ENCODE assay signal across 19 cellular contexts in the genomic region with DNA sequence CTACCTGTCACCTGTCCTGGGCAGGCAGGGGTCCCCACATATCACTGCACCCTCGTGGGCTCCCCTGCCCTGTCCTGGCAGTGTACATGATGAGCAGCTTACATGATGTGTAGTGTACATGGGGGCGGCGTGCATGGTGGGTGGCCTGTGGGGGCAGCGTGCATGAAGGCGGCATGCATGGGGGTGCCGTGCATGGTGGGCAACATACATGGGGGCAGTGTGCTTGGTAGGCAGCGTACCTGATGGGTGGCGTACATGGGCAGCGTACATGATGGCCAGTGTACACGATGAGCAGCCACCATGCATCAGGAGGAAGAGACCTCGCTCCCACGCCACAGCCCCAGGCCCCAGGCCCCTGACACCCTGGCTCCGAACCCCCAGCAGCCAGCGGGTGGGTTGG.
A peak's percentile ranks its signal among the peaks of the same experiment; 100 is the strongest.
DNase-seq lines count a peak whose midpoint lies in the region; ATAC-seq and TF ChIP-seq lines count a peak whose summit lies in the region.
"Had no signal": no experiment of that assay in that cellular context is flagged by ENCODE, and none has a peak within 500 bp of the region (broad histone marks: within the 10 kb centered on the region; RNA-seq: fewer than 3 reads in every experiment).

No MANE protein-coding gene starts in this region.

- peak overlapping the region; percentile 4 for H2BK12ac ChIP-seq in trophoblast cell (ENCODE audit: low read length)

- peak overlapping the region; percentile 34 for H3K14ac ChIP-seq in trophoblast cell (ENCODE audit: low read length)

- H3K9me3 Mint-ChIP-seq in chondrocyte (ENCODE audit: low read depth), result no peaks in the 10 kb centered on the region
- H3K9me3 Mint-ChIP-seq: CD4-positive, alpha-beta T cell had no signal

- TF ChIP-seq CTCF in heart right ventricle (IDR thresholded peaks at IDR 0.05), result no peak
- no peak for TF ChIP-seq CTCF in chondrocyte (IDR thresholded peaks at IDR 0.05)
- no peak for TF ChIP-seq CTCF in uterus (IDR thresholded peaks at IDR 0.05)

- H3K36me3 Mint-ChIP-seq in chondrocyte (ENCODE audit: low read depth), result peaks cover 4% of the 10 kb centered on the region

- peak overlapping the region; percentile 55 for H3K18ac ChIP-seq in trophoblast cell (ENCODE audit: low read length)

- H3K9me3 ChIP-seq in heart right ventricle, result peaks cover 0 to 4% (median 0%) of the 10 kb centered on the region in 11 donors
- H3K9me3 ChIP-seq in trophoblast cell (ENCODE audit: insufficient read depth, low read depth, low read length), result peaks cover 6% of the 10 kb centered on the region
- H3K9me3 ChIP-seq in uterus, result no peaks in the 10 kb centered on the region

- H3K4me1 ChIP-seq in heart right ventricle (peaks cover 21 to 81% (median 55%) of the 10 kb centered on the region in 9 donors), trophoblast cell (ENCODE audit: control insufficient read depth in 1 of 2, insufficient read depth in 2 of 2, low read length in 2 of 2) (peaks cover 32 to 37% of the 10 kb centered on the region in 2 experiments), uterus (no peaks in the 10 kb centered on the region)

- no peak overlapping the region for H3K4me2 ChIP-seq in trophoblast cell (ENCODE audit: low read length)

- H4K91ac ChIP-seq in trophoblast cell (ENCODE audit: low read depth, low read length), result peak overlapping the region; percentile 49

- no peak for TF ChIP-seq POLR2A in uterus (IDR thresholded peaks at IDR 0.05)

- intact Hi-C loops in heart right ventricle (cut with DNase I), result no loop called here
- intact Hi-C loops in Right ventricle myocardium inferior (cut with DNase I), result no loop called here
- intact Hi-C loops in uterus (cut with DNase I; ENCODE audit: low total_unique reads), result no loop called here

- H2AFZ ChIP-seq in trophoblast cell (ENCODE audit: insufficient read depth, low read length, poor library complexity), result no peak overlapping the region

- no peak overlapping the region for H3K9ac ChIP-seq in trophoblast cell (ENCODE audit: low read length)

- H3K4me3 Mint-ChIP-seq in chondrocyte (ENCODE audit: unreplicated experiment), result no peak overlapping the region
- H3K4me3 Mint-ChIP-seq: CD4-positive, alpha-beta T cell had no signal

- H3K36me3 ChIP-seq in heart right ventricle (no peaks in the 10 kb centered on the region), trophoblast cell (ENCODE audit: control insufficient read depth in 1 of 2, insufficient read depth in 2 of 2, low read length in 2 of 2) (no peaks in the 10 kb centered on the region), uterus (no peaks in the 10 kb centered on the region)

- H2BK120ac ChIP-seq in trophoblast cell (ENCODE audit: insufficient read depth, low read length, poor library complexity), result peak overlapping the region; percentile 12

- H3K79me2 ChIP-seq in trophoblast cell (ENCODE audit: control insufficient read depth, insufficient read depth, low read length, poor library complexity), result peaks cover 2% of the 10 kb centered on the region

- no peaks in the 10 kb centered on the region for H3K27me3 Mint-ChIP-seq in chondrocyte (ENCODE audit: low read depth)

- no peak overlapping the region for H3K4ac ChIP-seq in trophoblast cell (ENCODE audit: low read depth, low read length)

- H2BK5ac ChIP-seq in trophoblast cell (ENCODE audit: low read depth, low read length, poor library complexity), result peak overlapping the region; percentile 32

- 95 to 97% methylated on average over 14 of the region's 14 CpGs for WGBS in heart right ventricle, 2 donors
- no CpG with 5 or more reads among the region's 14 CpGs for WGBS in trophoblast cell (ENCODE audit: extremely low coverage, insufficient coverage, insufficient read length)

- DNase-seq in heart right ventricle (no peak), Right ventricle myocardium inferior (ENCODE audit: missing footprints) (no peak), chondrocyte (ENCODE audit: low spot score) (no peak), trophoblast cell (no peak), uterus (no peak), hepatic stellate cell (ENCODE audit: low spot score) (no peak)
- DNase-seq in activated CD8-positive, alpha-beta memory T cell treated with anti-CD3 and anti-CD28 coated beads, Interleukin-2, amount 50 U/mL, for 48 hours, result no peak
- DNase-seq: Calu3; CD4-positive, alpha-beta T cell; DMS79; NCI-H1092; NCI-H1694 treated with DMSO at 0.1 percent for 48 hours; NCI-H774; SHP77 treated with DMSO at 0.1 percent for 48 hours had no signal

- ATAC-seq in heart right ventricle (no peak), Right ventricle myocardium inferior (no peak), HG03097 (IDR thresholded peaks at IDR 0.05; ENCODE audit: low FRiP score, unreplicated experiment) (no peak)
- ATAC-seq: GM12878, HCT116, K562, Panc1 had no signal

- no peak overlapping the region for H3K4me3 ChIP-seq in heart right ventricle
- H3K4me3 ChIP-seq in trophoblast cell (ENCODE audit: low read depth, low read length), result no peak overlapping the region
- H3K4me3 ChIP-seq in uterus, result no peak overlapping the region
- H3K4me3 ChIP-seq: GM12878, K562 had no signal

- H3K4me1 Mint-ChIP-seq in chondrocyte (ENCODE audit: low read depth), result peaks cover 62% of the 10 kb centered on the region

- H3K27ac ChIP-seq in heart right ventricle (peak overlapping the region in 6 of 10 donors; percentile 21 to 77 (median 58)), trophoblast cell (ENCODE audit: low read depth, low read length) (peak overlapping the region; percentile 40), uterus (peak overlapping the region; percentile 51 to 62)

- H3K23ac ChIP-seq in trophoblast cell (ENCODE audit: low read length), result no peak overlapping the region

- H4K12ac ChIP-seq in trophoblast cell (ENCODE audit: low read depth, low read length), result no peak overlapping the region

- H2AK5ac ChIP-seq in trophoblast cell (ENCODE audit: low read length), result peak overlapping the region; percentile 32

- no peaks in the 10 kb centered on the region for H3K27me3 ChIP-seq in heart right ventricle
- no peaks in the 10 kb centered on the region for H3K27me3 ChIP-seq in trophoblast cell (ENCODE audit: insufficient read depth, low read length)
- no peaks in the 10 kb centered on the region for H3K27me3 ChIP-seq in uterus

- H3K79me1 ChIP-seq in trophoblast cell (ENCODE audit: low read length), result peaks cover 16% of the 10 kb centered on the region

- H3K27ac Mint-ChIP-seq in chondrocyte (ENCODE audit: unreplicated experiment), result peak overlapping the region; percentile 89
- H3K27ac Mint-ChIP-seq: CD4-positive, alpha-beta T cell had no signal

- no peak overlapping the region for H4K8ac ChIP-seq in trophoblast cell (ENCODE audit: low read depth, low read length)
